ENCODE assay signal across 15 cellular contexts in the genomic region with DNA sequence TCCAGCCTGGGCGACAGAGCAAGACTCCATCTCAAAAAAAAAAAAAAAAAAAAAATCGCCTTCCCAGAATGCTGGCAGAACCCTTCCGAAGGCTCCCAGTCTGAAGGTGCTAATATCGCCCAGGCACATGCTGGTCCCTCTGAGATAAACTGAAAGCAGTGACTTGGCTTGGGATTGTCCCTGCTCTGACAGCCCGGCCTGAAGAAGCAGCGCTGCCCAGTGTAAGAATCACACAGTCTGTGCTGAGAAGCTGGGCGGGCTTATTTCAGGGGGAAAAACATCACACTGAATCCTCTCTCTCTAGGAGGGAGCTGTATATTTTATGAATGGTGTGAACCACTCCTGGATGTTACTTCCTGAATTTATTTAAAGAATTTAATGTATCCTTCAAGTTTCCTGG. TPM values are rescaled to one million over a fixed set of nuclear protein-coding genes. Genes with fewer than 3 reads are reported as not detected.
DNase-seq lines count a peak whose midpoint lies in the region; ATAC-seq and TF ChIP-seq lines count a peak whose summit lies in the region.
"Had no signal": no experiment of that assay in that cellular context is flagged by ENCODE, and none has a peak within 500 bp of the region (broad histone marks: within the 10 kb centered on the region; RNA-seq: fewer than 3 reads in every experiment).

No MANE protein-coding gene starts in this region.

- H3K27me3 ChIP-seq in BLaER1 treated with 17β-estradiol and CSF1 and Interleukin-3, amounts not matched to agents 10 nM and 100 nM, result no peaks in the 10 kb centered on the region; a peak in 1 of 22 replicates
- H3K27me3 ChIP-seq in Karpas-422 (ENCODE audit: low read length) (no peaks in the 10 kb centered on the region), left lung (no peaks in the 10 kb centered on the region)
- H3K27me3 ChIP-seq: pancreas had no signal

- CTCF ChIA-PET in activated CD4-positive, alpha-beta T cell treated with anti-CD3 and anti-CD28 coated beads, Interleukin-2, amount 10 ng/mL, durations not matched to agents 7 days and 5 days (lab: Charles Lee), result interaction anchor here (1.4 kb wide), 1 partner anchor 19 kb away, joined by 4 read pairs; no protein-coding TSS in a partner anchor

- H3K4me1 Mint-ChIP-seq in activated CD4-positive, alpha-beta T cell treated with anti-CD3 and anti-CD28 coated beads, Interleukin-2, amount 10 ng/mL, durations not matched to agents 7 days and 5 days, result peaks cover 3% of the 10 kb centered on the region

- H3K4me3 ChIP-seq in BLaER1 treated with 17β-estradiol and CSF1 and Interleukin-3, amounts not matched to agents 10 nM and 100 nM, result no peak overlapping the region
- H3K4me3 ChIP-seq in Karpas-422 (ENCODE audit: low read length) (no peak overlapping the region), left lung (no peak overlapping the region)
- H3K4me3 ChIP-seq: pancreas, PC-9, thoracic aorta had no signal

- peak overlapping the region; percentile 43 to 90 (median 71) for H3K4me2 ChIP-seq in BLaER1 treated with 17β-estradiol and CSF1 and Interleukin-3, amounts not matched to agents 10 nM and 100 nM
- peak overlapping the region; percentile 22 for H3K4me2 ChIP-seq in Karpas-422 (ENCODE audit: low read depth, low read length, poor library complexity, severe bottlenecking)
- H3K4me2 ChIP-seq: PC-9 had no signal

- H4K20me1 ChIP-seq in BLaER1 treated with 17β-estradiol and CSF1 and Interleukin-3, amounts not matched to agents 10 nM and 100 nM, result peaks cover 0 to 10% (median 0%) of the 10 kb centered on the region in 11 experiments; a peak in 2 of 22 replicates
- no peaks in the 10 kb centered on the region for H4K20me1 ChIP-seq in Karpas-422 (ENCODE audit: insufficient read depth, low read depth, low read length)

- H3K4me1 ChIP-seq in BLaER1 treated with 17β-estradiol and CSF1 and Interleukin-3, amounts not matched to agents 10 nM and 100 nM, result peaks cover 67 to 100% (median 94%) of the 10 kb centered on the region in 10 experiments
- H3K4me1 ChIP-seq in Karpas-422 (ENCODE audit: low read length) (peaks cover 21% of the 10 kb centered on the region), left lung (peaks cover 0 to 25% of the 10 kb centered on the region in 2 donors)
- H3K4me1 ChIP-seq: pancreas had no signal

- H2AFZ ChIP-seq in Karpas-422 (ENCODE audit: low read length), result no peak overlapping the region
- H2AFZ ChIP-seq: PC-9 had no signal

- H3K36me3 Mint-ChIP-seq in activated CD4-positive, alpha-beta T cell treated with anti-CD3 and anti-CD28 coated beads, Interleukin-2, amount 10 ng/mL, durations not matched to agents 7 days and 5 days (ENCODE audit: low read depth), result no peaks in the 10 kb centered on the region

- no peak overlapping the region for H3K27ac Mint-ChIP-seq in activated CD4-positive, alpha-beta T cell treated with anti-CD3 and anti-CD28 coated beads, Interleukin-2, amount 10 ng/mL, durations not matched to agents 7 days and 5 days
- H3K27ac Mint-ChIP-seq: activated T-cell treated with anti-CD3 and anti-CD28 coated beads, Interleukin-2, amount 50 U/mL, for 72 hours had no signal

- peak overlapping the region; percentile 6 to 77 (median 59); a peak in 20 of 22 replicates for H3K27ac ChIP-seq in BLaER1 treated with 17β-estradiol and CSF1 and Interleukin-3, amounts not matched to agents 10 nM and 100 nM
- H3K27ac ChIP-seq in Karpas-422 (ENCODE audit: low read length) (no peak overlapping the region), left lung (no peak overlapping the region)
- H3K27ac ChIP-seq: pancreas, PC-9, thoracic aorta had no signal

- DNase-seq in Karpas-422 (peak; percentile 36), left lung (no peak), LoVo (ENCODE audit: low spot score) (no peak), inferior parietal cortex (ENCODE audit: extremely low spot score) (no peak)
- no peak for DNase-seq in activated CD4-positive, alpha-beta T cell treated with anti-CD3 and anti-CD28 coated beads, Interleukin-2, amount 10 ng/mL, durations not matched to agents 7 days and 5 days
- DNase-seq: activated T-cell treated with anti-CD3 and anti-CD28 coated beads, Interleukin-2, amount 50 U/mL, for 72 hours; Calu3; mesendoderm; NCI-H524; pancreas; PC-9 had no signal

- ATAC-seq in GM21360 (IDR thresholded peaks at IDR 0.05; ENCODE audit: unreplicated experiment) (peak; percentile 65), left lung (peak; percentile 34)
- ATAC-seq in activated CD4-positive, CD25-positive, alpha-beta regulatory T cell treated with anti-CD3 and anti-CD28 coated beads, Interleukin-2, amount 50 U/mL, for 24 hours, result no peak
- ATAC-seq: pancreas had no signal

- no peak overlapping the region for H3K4me3 Mint-ChIP-seq in activated CD4-positive, alpha-beta T cell treated with anti-CD3 and anti-CD28 coated beads, Interleukin-2, amount 10 ng/mL, durations not matched to agents 7 days and 5 days
- H3K4me3 Mint-ChIP-seq: activated T-cell treated with anti-CD3 and anti-CD28 coated beads, Interleukin-2, amount 50 U/mL, for 72 hours had no signal

- H3K9me2 ChIP-seq in Karpas-422 (replicated peaks; ENCODE audit: insufficient read depth, low read length), result no peaks in the 10 kb centered on the region

- H3K79me2 ChIP-seq in Karpas-422 (ENCODE audit: low read length), result no peaks in the 10 kb centered on the region

- no peak for TF ChIP-seq CTCF in left lung (IDR thresholded peaks at IDR 0.05)

- POLR2A ChIA-PET in activated CD4-positive, alpha-beta T cell treated with anti-CD3 and anti-CD28 coated beads, Interleukin-2, amount 10 ng/mL, durations not matched to agents 7 days and 5 days (lab: Charles Lee), result no interaction called here

- intact Hi-C loops in left lung (cut with DNase I), result no loop called here

- H3K36me3 ChIP-seq in BLaER1 treated with 17β-estradiol and CSF1 and Interleukin-3, amounts not matched to agents 10 nM and 100 nM, result peaks cover 0 to 19% (median 8%) of the 10 kb centered on the region in 11 experiments; a peak in 8 of 22 replicates
- H3K36me3 ChIP-seq in Karpas-422 (ENCODE audit: insufficient read depth, low read length) (no peaks in the 10 kb centered on the region), left lung (no peaks in the 10 kb centered on the region)
- H3K36me3 ChIP-seq: pancreas, thoracic aorta had no signal

- H3K9ac ChIP-seq in BLaER1 treated with 17β-estradiol and CSF1 and Interleukin-3, amounts not matched to agents 10 nM and 100 nM, result peak overlapping the region; percentile 2 to 61 (median 49); a peak in 17 of 22 replicates
- no peak overlapping the region for H3K9ac ChIP-seq in Karpas-422 (ENCODE audit: low read length)

- no peaks in the 10 kb centered on the region for H3K9me3 Mint-ChIP-seq in activated CD4-positive, alpha-beta T cell treated with anti-CD3 and anti-CD28 coated beads, Interleukin-2, amount 10 ng/mL, durations not matched to agents 7 days and 5 days
- H3K9me3 Mint-ChIP-seq: activated T-cell treated with anti-CD3 and anti-CD28 coated beads, Interleukin-2, amount 50 U/mL, for 72 hours had no signal

- H3K27me3 Mint-ChIP-seq in activated CD4-positive, alpha-beta T cell treated with anti-CD3 and anti-CD28 coated beads, Interleukin-2, amount 10 ng/mL, durations not matched to agents 7 days and 5 days, result no peaks in the 10 kb centered on the region

- H3K9me3 ChIP-seq in BLaER1 treated with 17β-estradiol and CSF1 and Interleukin-3, amounts not matched to agents 10 nM and 100 nM (replicated peaks in 1 of 11), result no peaks in the 10 kb centered on the region
- H3K9me3 ChIP-seq in Karpas-422 (ENCODE audit: low read length) (no peaks in the 10 kb centered on the region), left lung (no peaks in the 10 kb centered on the region)
- H3K9me3 ChIP-seq: pancreas, thoracic aorta had no signal

RNA-seq across cellular contexts. Expression of a gene that starts 36.4 kb away (rescaled TPM):
- 79.9 and 80.1 TPM in 2 replicates for total RNA-seq in Karpas-422 (2014; rRNA removed; shearing (Covaris generic); ENCODE audit: low replicate concordance)
- total RNA-seq in left lung, result 10 to 100 TPM; 57.9 to 83.4 TPM
- under 1 TPM; 0.27 to 0.44 TPM for total RNA-seq in activated CD4-positive, alpha-beta T cell treated with anti-CD3 and anti-CD28 coated beads, Interleukin-2, amount 10 ng/mL, durations not matched to agents 7 days and 5 days
- total RNA-seq: PC-9 had no signal

Comparison
In these comparisons a context has a peak if more than half of its experiments do, and no peak if none do; other contexts are left out.
1. H3K27ac ChIP-seq: peak in BLaER1 treated with 17β-estradiol and CSF1 and Interleukin-3, amounts not matched to agents 10 nM and 100 nM (11 of 11); none in Karpas-422 (single experiment) and left lung (0 of 2).
2. ATAC-seq: peak in GM21360 (single experiment) and left lung (single experiment); none in activated CD4-positive, CD25-positive, alpha-beta regulatory T cell treated with anti-CD3 and anti-CD28 coated beads, Interleukin-2, amount 50 U/mL, for 24 hours (0 of 2).
3. RNA of a gene that starts 36.4 kb away (total RNA-seq): 57.9 to 83.4 TPM in left lung and 79.9 to 80.1 TPM in Karpas-422; 0.27 to 0.44 TPM in activated CD4-positive, alpha-beta T cell treated with anti-CD3 and anti-CD28 coated beads, Interleukin-2, amount 10 ng/mL, durations not matched to agents 7 days and 5 days; every median in the first group is over 10 times any median in the second.